1 cellular context compared by ENCODE assay signal in the genomic region with DNA sequence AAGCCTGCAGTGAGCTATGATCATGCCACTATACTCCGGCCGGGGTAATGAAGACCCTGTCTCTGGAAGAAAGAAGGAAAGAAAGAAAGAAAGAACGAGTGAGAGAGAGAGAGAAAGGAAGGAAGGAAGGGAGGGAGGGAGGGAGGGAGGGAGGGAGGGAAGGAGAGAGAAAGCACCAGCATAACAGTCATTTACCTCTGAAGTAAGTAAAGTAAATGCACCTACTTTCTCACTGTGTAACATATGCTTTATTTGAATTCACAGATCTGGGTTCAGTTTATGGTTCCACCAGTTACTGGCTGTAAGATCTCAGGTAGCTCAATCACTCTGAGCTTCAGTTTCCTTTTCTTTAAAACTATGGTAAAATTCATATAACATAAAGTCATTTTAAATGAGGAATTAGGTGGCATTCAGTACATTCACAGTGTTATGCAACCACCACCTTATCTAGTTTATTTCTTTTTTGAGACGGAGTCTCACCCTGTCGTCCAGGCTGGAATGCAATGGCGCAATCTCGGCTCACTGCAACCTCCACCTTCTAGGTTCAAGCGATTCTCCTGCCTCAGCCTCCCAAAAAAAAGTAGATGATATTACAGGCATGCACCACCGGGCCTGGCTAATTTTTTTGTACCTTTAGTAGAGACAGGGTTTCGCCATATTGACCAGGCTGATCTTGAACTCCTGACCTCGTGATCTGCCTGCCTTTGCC.
TF ChIP-seq lines count a peak whose summit lies in the region.

No MANE protein-coding gene starts in this region.

TF ChIP-seq in K562, 482 proteins besides CTCF, POLR2A, EP300 and RAD21:
- no peak for TF ChIP-seq SMARCC2 (IDR thresholded peaks at IDR 0.05; ENCODE audit: low read depth)
- no peak for TF ChIP-seq KDM5B (IDR thresholded peaks at IDR 0.05; ENCODE audit: insufficient replicate concordance, low read depth, low read length)
- no peak for TF ChIP-seq NCOA1 (IDR thresholded peaks at IDR 0.05; ENCODE audit: low read depth)
- no peak for TF ChIP-seq NCOA4 (IDR thresholded peaks at IDR 0.05; ENCODE audit: partially characterized antibody)
- TF ChIP-seq JUND (IDR thresholded peaks at IDR 0.05; ENCODE audit: borderline replicate concordance, low read depth, low read length): no peak
- TF ChIP-seq JUND (tag; IDR thresholded peaks at IDR 0.05; ENCODE audit: borderline replicate concordance, low read depth, low read length): no peak
- no peak for TF ChIP-seq HDGF (IDR thresholded peaks at IDR 0.05)
- peak; percentile 72 for TF ChIP-seq CEBPB (tag; IDR thresholded peaks at IDR 0.05)
- no peak for TF ChIP-seq CEBPG (CRISPR knock-in tag; IDR thresholded peaks at IDR 0.05)
- 0 out of 4 replicates have a peak, but pooled peaks of 1 of the 2 experiments have one; percentile 16 for TF ChIP-seq CEBPG (tag; conservative IDR thresholded peaks at IDR 0.05 in 1 of 2, IDR thresholded peaks at IDR 0.05 in 1 of 2)
